Comparison of ENCODE assay signal across 27 cellular contexts in genomic region chr2:194686569-194686968, GRCh38.
DNase-seq lines count a peak whose midpoint lies in the region; TF ChIP-seq lines count a peak whose summit lies in the region.
"Had no signal": no experiment of that assay in that cellular context is flagged by ENCODE, and none has a peak within 500 bp of the region (broad histone marks: within the 10 kb centered on the region; RNA-seq: fewer than 3 reads in every experiment).

No MANE protein-coding gene starts in this region.

- no peaks in the 10 kb centered on the region for H3K36me3 Mint-ChIP-seq in activated CD4-positive, alpha-beta T cell treated with anti-CD3 and anti-CD28 coated beads, Interleukin-2, amount 10 ng/mL, durations not matched to agents 7 days and 5 days (ENCODE audit: low read depth)
- H3K36me3 Mint-ChIP-seq: CD4-positive, alpha-beta memory T cell had no signal

- H3K9me3 ChIP-seq in BE2C = no peaks in the 10 kb centered on the region
- H3K9me3 ChIP-seq: BLaER1 had no signal

- no peak overlapping the region for H3K4me3 Mint-ChIP-seq in activated CD4-positive, alpha-beta T cell treated with anti-CD3 and anti-CD28 coated beads, Interleukin-2, amount 10 ng/mL, durations not matched to agents 7 days and 5 days
- H3K4me3 Mint-ChIP-seq: CD4-positive, alpha-beta memory T cell; T-helper 2 cell treated with Interferon-gamma antibody and Interleukin-4, amounts not matched to agents 5 μg/mL and 100 μg/mL, for 36 hours had no signal

- H3K27me3 ChIP-seq in BE2C = no peaks in the 10 kb centered on the region
- H3K27me3 ChIP-seq: BLaER1, SJSA1 had no signal

- no peaks in the 10 kb centered on the region for H3K36me3 ChIP-seq in BE2C
- H3K36me3 ChIP-seq: BLaER1, SJSA1 had no signal

- POLR2A ChIA-PET in activated CD4-positive, alpha-beta T cell treated with anti-CD3 and anti-CD28 coated beads, Interleukin-2, amount 10 ng/mL, durations not matched to agents 7 days and 5 days (lab: Charles Lee) = no interaction called here

- TF ChIP-seq CTCF in epithelial cell of esophagus (IDR thresholded peaks at IDR 0.05; ENCODE audit: insufficient read depth, low read depth, low read length, missing control alignments) (no peak), BE2C (IDR thresholded peaks at IDR 0.05; ENCODE audit: low read depth, low read length) (no peak)

- H3K27me3 Mint-ChIP-seq in activated CD4-positive, alpha-beta T cell treated with anti-CD3 and anti-CD28 coated beads, Interleukin-2, amount 10 ng/mL, durations not matched to agents 7 days and 5 days = no peaks in the 10 kb centered on the region

- no peaks in the 10 kb centered on the region for H3K4me1 Mint-ChIP-seq in activated CD4-positive, alpha-beta T cell treated with anti-CD3 and anti-CD28 coated beads, Interleukin-2, amount 10 ng/mL, durations not matched to agents 7 days and 5 days
- H3K4me1 Mint-ChIP-seq: CD4-positive, alpha-beta memory T cell had no signal

- H3K27ac Mint-ChIP-seq in activated CD4-positive, alpha-beta T cell treated with anti-CD3 and anti-CD28 coated beads, Interleukin-2, amount 10 ng/mL, durations not matched to agents 7 days and 5 days = no peak overlapping the region
- H3K27ac Mint-ChIP-seq: CD4-positive, alpha-beta memory T cell; T-helper 2 cell treated with Interferon-gamma antibody and Interleukin-4, amounts not matched to agents 5 μg/mL and 100 μg/mL, for 36 hours had no signal

- no peaks in the 10 kb centered on the region for H3K9me3 Mint-ChIP-seq in activated CD4-positive, alpha-beta T cell treated with anti-CD3 and anti-CD28 coated beads, Interleukin-2, amount 10 ng/mL, durations not matched to agents 7 days and 5 days
- H3K9me3 Mint-ChIP-seq: T-helper 2 cell treated with Interferon-gamma antibody and Interleukin-4, amounts not matched to agents 5 μg/mL and 100 μg/mL, for 36 hours had no signal

- H3K4me1 ChIP-seq in BE2C = no peaks in the 10 kb centered on the region
- H3K4me1 ChIP-seq: BLaER1, SJSA1 had no signal

- no peak overlapping the region for H3K4me3 ChIP-seq in epithelial cell of esophagus (ENCODE audit: low read length)
- no peak overlapping the region for H3K4me3 ChIP-seq in BE2C (ENCODE audit: low read depth, low read length)
- H3K4me3 ChIP-seq: BLaER1, SJSA1 had no signal

- CTCF ChIA-PET in activated CD4-positive, alpha-beta T cell treated with anti-CD3 and anti-CD28 coated beads, Interleukin-2, amount 10 ng/mL, durations not matched to agents 7 days and 5 days (lab: Charles Lee) = no interaction called here

- peak; percentile 30 for DNase-seq in NOMO-1 treated with DMSO at 0.1 percent for 48 hours (lab: John Stamatoyannopoulos, UW; ENCODE audit: unreplicated experiment)
- no peak for DNase-seq in NOMO-1 treated with dmso at 0.1 percent for 144 hours (lab: John Stamatoyannopoulos, UW; ENCODE audit: unreplicated experiment)
- peak; percentile 5 for DNase-seq in MV-4-11 (lab: John Stamatoyannopoulos, UW)
- peak; percentile 32 for DNase-seq in OCI-M1 (lab: John Stamatoyannopoulos, UW)
- peak; percentile 46 for DNase-seq in epithelial cell of esophagus (ENCODE audit: low read depth)
- no peak for DNase-seq in BE2C
- DNase-seq in hepatic stellate cell (ENCODE audit: low spot score) = no peak
- DNase-seq in activated CD4-positive, alpha-beta T cell treated with anti-CD3 and anti-CD28 coated beads, Interleukin-2, amount 10 ng/mL, durations not matched to agents 7 days and 5 days = no peak
- DNase-seq: 8988T; ACHN; CD4-positive, alpha-beta memory T cell; COR-L47; DMS 273 treated with DMSO at 0.1 percent for 48 hours; DMS79; EL; GF-D8; Karpas-422; NCI-H1092; NCI-H1436; NCI-H187 treated with DMSO at 0.1 percent for 48 hours; NCI-H2171 treated with DMSO at 0.1 percent for 48 hours; NCI-H345; NCI-H510A treated with DMSO at 0.1 percent for 48 hours; T-helper 1 cell had no signal

Comparison
In these comparisons a context has a peak if more than half of its experiments do, and no peak if none do; other contexts are left out.
1. DNase-seq: peak in NOMO-1 treated with DMSO at 0.1 percent for 48 hours (single experiment), MV-4-11 (single experiment), OCI-M1 (single experiment) and epithelial cell of esophagus (single experiment); none in NOMO-1 treated with dmso at 0.1 percent for 144 hours (single experiment), BE2C (single experiment), hepatic stellate cell (single experiment) and activated CD4-positive, alpha-beta T cell treated with anti-CD3 and anti-CD28 coated beads, Interleukin-2, amount 10 ng/mL, durations not matched to agents 7 days and 5 days (single experiment).